ENCODE assay signal across 12 cellular contexts in the genomic region with DNA sequence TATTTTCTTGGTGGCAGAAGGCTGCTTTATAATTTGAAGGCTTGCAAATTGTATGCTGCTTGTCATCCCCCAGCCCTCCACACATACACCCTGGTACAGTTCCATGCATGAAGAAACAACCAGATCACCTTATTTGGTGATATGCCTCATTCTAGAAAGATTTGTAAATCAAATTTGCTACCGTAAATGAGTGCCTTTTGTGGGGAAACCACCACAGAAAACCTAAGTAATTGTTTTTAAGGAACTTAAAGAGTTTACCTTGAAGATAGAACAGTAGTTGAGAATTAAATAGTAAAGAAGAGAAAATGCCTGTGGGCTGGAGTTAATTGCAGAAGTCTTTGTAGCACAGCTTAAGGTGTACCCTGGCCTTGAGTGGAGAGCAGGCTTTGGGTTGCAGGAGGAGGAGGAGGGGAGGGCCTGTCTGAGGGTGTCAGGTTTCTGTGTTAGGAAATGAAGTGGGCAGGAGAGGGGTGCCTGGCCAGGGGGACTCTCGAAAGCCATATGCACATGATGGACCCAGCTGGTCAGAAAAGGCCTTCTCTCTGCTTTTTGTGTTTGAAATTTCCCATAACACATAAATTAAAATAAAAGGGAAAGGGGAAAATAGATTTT. TPM values are rescaled to one million over a fixed set of nuclear protein-coding genes. Genes with fewer than 3 reads are reported as not detected.
DNase-seq lines count a peak whose midpoint lies in the region; ATAC-seq, FAIRE-seq and TF ChIP-seq lines count a peak whose summit lies in the region.
"Had no signal": no experiment of that assay in that cellular context is flagged by ENCODE, and none has a peak within 500 bp of the region (broad histone marks: within the 10 kb centered on the region; RNA-seq: fewer than 3 reads in every experiment).

No MANE protein-coding gene starts in this region.

- H2AFZ ChIP-seq in K562 (ENCODE audit: low read depth, low read length): no peak overlapping the region

- no peaks in the 10 kb centered on the region for H3K9me1 ChIP-seq in K562 (ENCODE audit: control insufficient read depth, insufficient read depth, low read length)

- peaks cover 5% of the 10 kb centered on the region; the same call in 1 of the 2 replicates for H4K20me1 ChIP-seq in K562 (replicated peaks; ENCODE audit: control insufficient read depth, insufficient read depth, low read length)

- FAIRE-seq in GM12892 (lab: Jason Lieb, UNC) (peak; percentile 44), K562 (lab: Jason Lieb, UNC) (no peak)

- DNase-seq in GM12892 (ENCODE audit: insufficient read length) (no peak), K562 (ENCODE audit: extremely low read depth in 1 of 4, low spot score in 3 of 4) (no peak), globus pallidus (ENCODE audit: low spot score) (no peak)
- DNase-seq in natural killer cell treated with Interleukin-12 subunit alpha and Interleukin-12 subunit beta and Interleukin-15 and Interleukin-18, amount 100 ng/mL, for 72 hours (ENCODE audit: low spot score): no peak
- DNase-seq: activated T-cell treated with anti-CD3 and anti-CD28 coated beads, Interleukin-2, amount 50 U/mL, for 4 hours; dorsolateral prefrontal cortex; heart right ventricle; MM.1S had no signal

- TF ChIP-seq POLR2A in GM12892 (IDR thresholded peaks at IDR 0.05; ENCODE audit: low read depth, low read length) (no peak), K562 (conservative IDR thresholded peaks at IDR 0.05) (no peak)

- peak overlapping the region; percentile 65 to 95 (median 88) for H3K27ac Mint-ChIP-seq in IgD-negative memory B cell
- peak overlapping the region; percentile 35 to 57 for H3K27ac Mint-ChIP-seq in natural killer cell treated with Interleukin-12 subunit alpha and Interleukin-12 subunit beta and Interleukin-15 and Interleukin-18, amount 100 ng/mL, for 72 hours

- H3K9me3 Mint-ChIP-seq in IgD-negative memory B cell: no peaks in the 10 kb centered on the region
- no peaks in the 10 kb centered on the region for H3K9me3 Mint-ChIP-seq in natural killer cell treated with Interleukin-12 subunit alpha and Interleukin-12 subunit beta and Interleukin-15 and Interleukin-18, amount 100 ng/mL, for 72 hours
- H3K9me3 Mint-ChIP-seq: activated T-cell treated with anti-CD3 and anti-CD28 coated beads, Interleukin-2, amount 50 U/mL, for 4 hours had no signal

- TF ChIP-seq EP300 in K562 (IDR thresholded peaks at IDR 0.05; ENCODE audit: low read length): no peak

- H3K4me3 Mint-ChIP-seq in IgD-negative memory B cell: peak overlapping the region in 3 of 4 donors; percentile 51 to 84 (median 71)
- H3K4me3 Mint-ChIP-seq in natural killer cell treated with Interleukin-12 subunit alpha and Interleukin-12 subunit beta and Interleukin-15 and Interleukin-18, amount 100 ng/mL, for 72 hours: no peak overlapping the region
- H3K4me3 Mint-ChIP-seq: activated T-cell treated with anti-CD3 and anti-CD28 coated beads, Interleukin-2, amount 50 U/mL, for 4 hours had no signal

- H3K9me3 ChIP-seq in K562 (replicated peaks; ENCODE audit: control insufficient read depth, insufficient read depth, low read depth, low read length): no peaks in the 10 kb centered on the region
- H3K9me3 ChIP-seq: heart right ventricle had no signal

- H3K27me3 Mint-ChIP-seq in IgD-negative memory B cell: no peaks in the 10 kb centered on the region
- H3K27me3 Mint-ChIP-seq in natural killer cell treated with Interleukin-12 subunit alpha and Interleukin-12 subunit beta and Interleukin-15 and Interleukin-18, amount 100 ng/mL, for 72 hours: no peaks in the 10 kb centered on the region

- CTCF ChIA-PET in K562 (lab: Yijun Ruan, JAX; ENCODE audit: low intra/inter-chr PET ratio): no interaction called here

- H3K27ac ChIP-seq in K562 (ENCODE audit: extremely low read depth, low read depth, low read length): no peak overlapping the region; the same call in 2 of the 3 replicates
- H3K27ac ChIP-seq: heart right ventricle had no signal

- peaks cover 0 to 5% of the 10 kb centered on the region in 2 experiments; a peak in 3 of 5 replicates for H3K4me1 ChIP-seq in K562 (replicated peaks in 1 of 2; ENCODE audit: control insufficient read depth in 2 of 2, insufficient read depth in 2 of 2, low read length in 2 of 2)

- H3K27me3 ChIP-seq in K562 (ENCODE audit: control insufficient read depth in 2 of 2, insufficient read depth in 2 of 2, low read length in 2 of 2): no peaks in the 10 kb centered on the region
- H3K27me3 ChIP-seq: dorsolateral prefrontal cortex, heart right ventricle had no signal

- no peak overlapping the region for H3K9ac ChIP-seq in K562 (ENCODE audit: insufficient read depth in 1 of 2, low read depth in 2 of 2, low read length in 2 of 2)

- POLR2A ChIA-PET in K562 (lab: Yijun Ruan, JAX): interaction anchor here (1.0 to 1.1 kb wide), 2 partner anchors 8 to 43 kb away, joined by 3 read pairs; no protein-coding TSS in a partner anchor

- no TSS peak for BruUV-seq in K562 (replicated peaks; lab: Mats Ljungman, UMichigan)

- in situ Hi-C loops in K562 (cut with MboI): no loop called here

- H3K4me1 Mint-ChIP-seq in IgD-negative memory B cell: peaks cover 45 to 51% (median 49%) of the 10 kb centered on the region in 3 donors
- H3K4me1 Mint-ChIP-seq in natural killer cell treated with Interleukin-12 subunit alpha and Interleukin-12 subunit beta and Interleukin-15 and Interleukin-18, amount 100 ng/mL, for 72 hours (ENCODE audit: low read depth in 2 of 2): peaks cover 34 to 49% of the 10 kb centered on the region in 2 donors

- WGBS in K562 (ENCODE audit: insufficient coverage, low coverage, missing lambda C conversion rate): 77% methylated on average over 2 of the region's 2 CpGs

- ATAC-seq in K562 (peak; percentile 77), GM18517 (IDR thresholded peaks at IDR 0.05; ENCODE audit: unreplicated experiment) (no peak), GM21360 (IDR thresholded peaks at IDR 0.05; ENCODE audit: unreplicated experiment) (no peak), GM21717 (IDR thresholded peaks at IDR 0.05; ENCODE audit: unreplicated experiment) (no peak)
- ATAC-seq in natural killer cell treated with Interleukin-12 subunit alpha and Interleukin-12 subunit beta and Interleukin-15 and Interleukin-18, amount 100 ng/mL, for 72 hours: no peak
- ATAC-seq: activated T-cell treated with anti-CD3 and anti-CD28 coated beads, Interleukin-2, amount 50 U/mL, for 4 hours; heart right ventricle had no signal

- H3K4me3 ChIP-seq in K562: no peak overlapping the region
- H3K4me3 ChIP-seq: dorsolateral prefrontal cortex, heart right ventricle had no signal

- H3K79me2 ChIP-seq in K562 (ENCODE audit: control insufficient read depth, insufficient read depth, low read length): peaks cover 92% of the 10 kb centered on the region

- no peak for TF ChIP-seq RAD21 in K562 (CRISPR knock-in tag; conservative IDR thresholded peaks at IDR 0.05 in 1 of 2, IDR thresholded peaks at IDR 0.05 in 1 of 2)

- peaks cover 91% of the 10 kb centered on the region for H3K36me3 ChIP-seq in K562 (ENCODE audit: control insufficient read depth, insufficient read depth, low read length)

- no peaks in the 10 kb centered on the region for H3K36me3 Mint-ChIP-seq in IgD-negative memory B cell
- H3K36me3 Mint-ChIP-seq in natural killer cell treated with Interleukin-12 subunit alpha and Interleukin-12 subunit beta and Interleukin-15 and Interleukin-18, amount 100 ng/mL, for 72 hours: peaks cover 5% of the 10 kb centered on the region

- H3K4me2 ChIP-seq in K562 (ENCODE audit: insufficient read depth, low read length): no peak overlapping the region

- TF ChIP-seq CTCF in K562 (IDR thresholded peaks at IDR 0.05 in 2 of 3, conservative IDR thresholded peaks at IDR 0.05 in 1 of 3; ENCODE audit: insufficient read depth in 2 of 3, low read depth in 1 of 3, low read length in 3 of 3): no peak

- intact Hi-C loops in K562 (cut with micrococcal nuclease): no loop called here

RNA-seq across cellular contexts. Expression of a gene that starts 6.9 kb away (rescaled TPM):
- 43.0 TPM for polyA plus RNA-seq in GM12892 (2012; ENCODE audit: missing spikeins)
- polyA plus RNA-seq in IgD-negative memory B cell: 103 TPM
- 57.2 and 75.5 TPM in 2 replicates for total RNA-seq in K562 (2011; cell fraction: chromatin; rRNA removed; ENCODE audit: low replicate concordance)
- 83.6 and 99.9 TPM in 2 replicates for total RNA-seq in K562 (2011; cell fraction: nucleolus; rRNA removed)
- 105 and 115 TPM in 2 replicates for total RNA-seq in K562 (2011; cell fraction: nucleoplasm; rRNA removed)
- total RNA-seq in K562 (2014; rRNA removed): 107 and 112 TPM in 2 replicates
- 93.9 and 99.6 TPM in 2 replicates for total RNA-seq in K562 (2014; rRNA removed; fragmentation: Illumina TruSeq; extraction: Trizol)
- total RNA-seq in K562 (2015; rRNA removed; fragmentation: Illumina TruSeq; extraction: Trizol): 85.4 and 86.4 TPM in 2 replicates
- total RNA-seq in K562 (2021): 102 and 109 TPM in 2 replicates
- polyA plus RNA-seq in K562 (2011; rRNA removed): 72.7 and 94.3 TPM in 2 replicates
- polyA plus RNA-seq in K562 (2011; cell fraction: cytosol; rRNA removed): 39.7 and 62.8 TPM in 2 replicates
- polyA plus RNA-seq in K562 (2011; cell fraction: nucleus; rRNA removed): 23.0 and 31.9 TPM in 2 replicates
- 56.0 and 68.5 TPM in 2 replicates for polyA plus RNA-seq in K562 (2012)
- 63.9 and 81.7 TPM in 2 replicates for polyA plus RNA-seq in K562 (2014; fragmentation: Illumina TruSeq; extraction: Trizol)
- polyA plus RNA-seq in K562 (2014; fragmentation: Nextera tagmentation; extraction: Ambion mirVana): 10 to 100 TPM; 18.7 to 22.7 TPM
- polyA plus RNA-seq in K562 (2014; rRNA removed): 87.3 and 91.8 TPM in 2 replicates
- 71.8 and 85.1 TPM in 2 replicates for polyA minus RNA-seq in K562 (2011; rRNA and poly(A)+ RNA removed)
- polyA minus RNA-seq in K562 (2011; cell fraction: cytosol; rRNA and poly(A)+ RNA removed): 49.1 and 56.2 TPM in 2 replicates
- polyA minus RNA-seq in K562 (2011; cell fraction: nucleus; rRNA and poly(A)+ RNA removed): 37.6 and 47.0 TPM in 2 replicates
- total RNA-seq in natural killer cell treated with Interleukin-12 subunit alpha and Interleukin-12 subunit beta and Interleukin-15 and Interleukin-18, amount 100 ng/mL, for 72 hours: 100 to 1,000 TPM in 1 of 2 donors, 10 to 100 TPM in 1; 72.2 to 102 TPM

RNA-seq across cellular contexts. Expression of a gene that starts 59.0 kb away (rescaled TPM):
- polyA plus RNA-seq in GM12892 (2012; ENCODE audit: missing spikeins): 17.3 TPM
- polyA plus RNA-seq in IgD-negative memory B cell: 6.0 TPM
- total RNA-seq in K562 (2011; cell fraction: chromatin; rRNA removed; ENCODE audit: low replicate concordance): 31.7 and 51.8 TPM in 2 replicates
- total RNA-seq in K562 (2011; cell fraction: nucleolus; rRNA removed): 25.7 and 35.3 TPM in 2 replicates
- total RNA-seq in K562 (2011; cell fraction: nucleoplasm; rRNA removed): 44.9 and 73.9 TPM in 2 replicates
- total RNA-seq in K562 (2014; rRNA removed): 10.5 and 12.3 TPM in 2 replicates
- 12.0 and 12.4 TPM in 2 replicates for total RNA-seq in K562 (2014; rRNA removed; fragmentation: Illumina TruSeq; extraction: Trizol)
- total RNA-seq in K562 (2015; rRNA removed; fragmentation: Illumina TruSeq; extraction: Trizol): 11.6 and 12.3 TPM in 2 replicates
- 20.9 and 21.0 TPM in 2 replicates for total RNA-seq in K562 (2021)
- 25.7 and 28.5 TPM in 2 replicates for polyA plus RNA-seq in K562 (2011; rRNA removed)
- 19.7 and 21.7 TPM in 2 replicates for polyA plus RNA-seq in K562 (2011; cell fraction: cytosol; rRNA removed)
- 36.0 and 38.2 TPM in 2 replicates for polyA plus RNA-seq in K562 (2011; cell fraction: nucleus; rRNA removed)
- 12.3 and 13.2 TPM in 2 replicates for polyA plus RNA-seq in K562 (2012)
- 13.3 and 14.9 TPM in 2 replicates for polyA plus RNA-seq in K562 (2014; fragmentation: Illumina TruSeq; extraction: Trizol)
- 1 to 10 TPM; 3.1 to 4.4 TPM for polyA plus RNA-seq in K562 (2014; fragmentation: Nextera tagmentation; extraction: Ambion mirVana)
- polyA plus RNA-seq in K562 (2014; rRNA removed): 11.0 and 12.9 TPM in 2 replicates
- 47.9 and 56.1 TPM in 2 replicates for polyA minus RNA-seq in K562 (2011; rRNA and poly(A)+ RNA removed)
- polyA minus RNA-seq in K562 (2011; cell fraction: cytosol; rRNA and poly(A)+ RNA removed): 18.1 and 24.3 TPM in 2 replicates
- 15.8 and 19.2 TPM in 2 replicates for polyA minus RNA-seq in K562 (2011; cell fraction: nucleus; rRNA and poly(A)+ RNA removed)
- 10 to 100 TPM; 16.0 to 19.5 TPM for total RNA-seq in natural killer cell treated with Interleukin-12 subunit alpha and Interleukin-12 subunit beta and Interleukin-15 and Interleukin-18, amount 100 ng/mL, for 72 hours
